In genomic region chr6:149033454-149034241, GRCh38 we compare ENCODE assay signal across 11 cellular contexts.
DNase-seq lines count a peak whose midpoint lies in the region; ATAC-seq, FAIRE-seq and TF ChIP-seq lines count a peak whose summit lies in the region.
"Had no signal": no experiment of that assay in that cellular context is flagged by ENCODE, and none has a peak within 500 bp of the region (broad histone marks: within the 10 kb centered on the region; RNA-seq: fewer than 3 reads in every experiment).

No MANE protein-coding gene starts in this region.

- no peak for TF ChIP-seq CTCF in pancreas (IDR thresholded peaks at IDR 0.05)
- TF ChIP-seq CTCF in testis (IDR thresholded peaks at IDR 0.05), result no peak

- FAIRE-seq in pancreas (lab: Jason Lieb, UNC), result no peak

- no peak overlapping the region for H3K4me3 ChIP-seq in pancreas
- no peak overlapping the region for H3K4me3 ChIP-seq in effector memory CD4-positive, alpha-beta T cell (ENCODE audit: insufficient read depth, low read depth, low read length, poor library complexity, severe bottlenecking)
- H3K4me3 ChIP-seq in testis, result no peak overlapping the region

- no peak for DNase-seq in activated T-helper 2 cell treated with anti-CD3 and anti-CD28 coated beads, Interferon-gamma antibody, Interleukin-2, Interleukin-4, amounts not matched to agents 10 μg/mL and 5 μg/mL and 100 μg/mL, durations not matched to agents 14 hours and 24 hours and 36 hours (ENCODE audit: low spot score)
- DNase-seq in pancreas (no peak), testis (no peak), KG1 (lab: John Stamatoyannopoulos, UW) (no peak)
- DNase-seq in effector memory CD4-positive, alpha-beta T cell, result no peak
- DNase-seq: cortex of kidney, DMS153, NCI-H2029, SHP77 had no signal

- ATAC-seq in GM18519 (IDR thresholded peaks at IDR 0.05; ENCODE audit: low FRiP score, unreplicated experiment), result peak; percentile 25
- ATAC-seq in HG02840 (IDR thresholded peaks at IDR 0.05; ENCODE audit: low FRiP score, unreplicated experiment), result peak; percentile 27
- no peak for ATAC-seq in pancreas

- H3K4me3 Mint-ChIP-seq in activated T-helper 2 cell treated with anti-CD3 and anti-CD28 coated beads, Interferon-gamma antibody, Interleukin-2, Interleukin-4, amounts not matched to agents 10 μg/mL and 5 μg/mL and 100 μg/mL, durations not matched to agents 14 hours and 24 hours and 36 hours (ENCODE audit: low read depth), result peak overlapping the region; percentile 38

- peaks cover 74% of the 10 kb centered on the region for H3K4me1 Mint-ChIP-seq in activated T-helper 2 cell treated with anti-CD3 and anti-CD28 coated beads, Interferon-gamma antibody, Interleukin-2, Interleukin-4, amounts not matched to agents 10 μg/mL and 5 μg/mL and 100 μg/mL, durations not matched to agents 14 hours and 24 hours and 36 hours (ENCODE audit: low read depth)

- peak overlapping the region; percentile 93 for H3K27ac Mint-ChIP-seq in activated T-helper 2 cell treated with anti-CD3 and anti-CD28 coated beads, Interferon-gamma antibody, Interleukin-2, Interleukin-4, amounts not matched to agents 10 μg/mL and 5 μg/mL and 100 μg/mL, durations not matched to agents 14 hours and 24 hours and 36 hours

- WGBS in pancreas, 2 donors, result 83 to 87% methylated on average over 10 of the region's 10 CpGs
- whole genome bisulfite sequencing in testis, 2 donors, result 87 to 90% methylated on average over 10 of the region's 10 CpGs

- intact Hi-C loops in activated T-helper 2 cell treated with anti-CD3 and anti-CD28 coated beads, Interferon-gamma antibody, Interleukin-2, Interleukin-4, amounts not matched to agents 10 μg/mL and 5 μg/mL and 100 μg/mL, durations not matched to agents 14 hours and 24 hours and 36 hours (cut with micrococcal nuclease), result loop anchor here (1.0 to 5.0 kb wide), 8 partner anchors 27 to 475 kb away; no protein-coding TSS in a partner anchor
- intact Hi-C loops in pancreas (cut with DNase I) (no loop called here), testis (cut with DNase I; ENCODE audit: low total_unique reads) (no loop called here)

- no peaks in the 10 kb centered on the region for H3K9me3 ChIP-seq in pancreas
- H3K9me3 ChIP-seq in effector memory CD4-positive, alpha-beta T cell (ENCODE audit: control insufficient read depth, low read length), result no peaks in the 10 kb centered on the region
- H3K9me3 ChIP-seq in testis, result no peaks in the 10 kb centered on the region

- no peaks in the 10 kb centered on the region for H3K36me3 ChIP-seq in pancreas
- no peaks in the 10 kb centered on the region for H3K36me3 ChIP-seq in effector memory CD4-positive, alpha-beta T cell (ENCODE audit: control insufficient read depth, insufficient read depth, low read length)
- H3K36me3 ChIP-seq in testis (ENCODE audit: low read depth, missing control alignments), result no peaks in the 10 kb centered on the region

- TF ChIP-seq POLR2A in testis (IDR thresholded peaks at IDR 0.05), result no peak

- H3K27me3 ChIP-seq in pancreas, result no peaks in the 10 kb centered on the region
- H3K27me3 ChIP-seq in effector memory CD4-positive, alpha-beta T cell (replicated peaks; ENCODE audit: control insufficient read depth, insufficient read depth, low read length, poor library complexity, severe bottlenecking), result no peaks in the 10 kb centered on the region
- no peaks in the 10 kb centered on the region for H3K27me3 ChIP-seq in testis

- H3K9me3 Mint-ChIP-seq in activated T-helper 2 cell treated with anti-CD3 and anti-CD28 coated beads, Interferon-gamma antibody, Interleukin-2, Interleukin-4, amounts not matched to agents 10 μg/mL and 5 μg/mL and 100 μg/mL, durations not matched to agents 14 hours and 24 hours and 36 hours, result no peaks in the 10 kb centered on the region

- H3K4me1 ChIP-seq in pancreas (peaks cover 0 to 15% (median 4%) of the 10 kb centered on the region in 3 donors), testis (peaks cover 10% of the 10 kb centered on the region)
- H3K4me1 ChIP-seq in effector memory CD4-positive, alpha-beta T cell (ENCODE audit: control insufficient read depth, insufficient read depth, low read length, poor library complexity, severe bottlenecking), result peaks cover 20% of the 10 kb centered on the region

- H3K27me3 Mint-ChIP-seq in activated T-helper 2 cell treated with anti-CD3 and anti-CD28 coated beads, Interferon-gamma antibody, Interleukin-2, Interleukin-4, amounts not matched to agents 10 μg/mL and 5 μg/mL and 100 μg/mL, durations not matched to agents 14 hours and 24 hours and 36 hours (ENCODE audit: low read depth), result no peaks in the 10 kb centered on the region

- H3K27ac ChIP-seq in pancreas (peak overlapping the region in 3 of 4 donors; percentile 9 to 28 (median 17)), testis (no peak overlapping the region)
- H3K27ac ChIP-seq in effector memory CD4-positive, alpha-beta T cell (ENCODE audit: insufficient read depth, low read length, poor library complexity, severe bottlenecking), result no peak overlapping the region

- H3K36me3 Mint-ChIP-seq in activated T-helper 2 cell treated with anti-CD3 and anti-CD28 coated beads, Interferon-gamma antibody, Interleukin-2, Interleukin-4, amounts not matched to agents 10 μg/mL and 5 μg/mL and 100 μg/mL, durations not matched to agents 14 hours and 24 hours and 36 hours (ENCODE audit: low read depth), result peaks cover 3% of the 10 kb centered on the region

Comparison
In these comparisons a context has a peak if more than half of its experiments do, and no peak if none do; other contexts are left out.
1. ATAC-seq: peak in GM18519 (single experiment) and HG02840 (single experiment); none in pancreas (0 of 4).
2. H3K27ac ChIP-seq: peak in pancreas (3 of 4); none in effector memory CD4-positive, alpha-beta T cell (single experiment) and testis (0 of 2).